7 cellular contexts compared by ENCODE assay signal in genomic region chr2:98569197-98569793, GRCh38. TPM values are rescaled to one million over a fixed set of nuclear protein-coding genes. Genes with fewer than 3 reads are reported as not detected.
DNase-seq lines count a peak whose midpoint lies in the region; ATAC-seq and TF ChIP-seq lines count a peak whose summit lies in the region.

No MANE protein-coding gene starts in this region.

- CTCF ChIA-PET in activated CD4-positive, alpha-beta T cell treated with anti-CD3 and anti-CD28 coated beads, Interleukin-2, amount 10 ng/mL, durations not matched to agents 7 days and 5 days (lab: Charles Lee) = interaction anchor here (0.8 to 1.6 kb wide), 9 partner anchors 9 to 268 kb away, joined by 3 to 5 read pairs (median 4); no protein-coding TSS in a partner anchor

- peak; percentile 75 to 79 for ATAC-seq in naive B cell (ENCODE audit: low read depth in 2 of 2)

- TF ChIP-seq CTCF in GM10266 (IDR thresholded peaks at IDR 0.05; ENCODE audit: control insufficient read depth, insufficient read depth, low read depth, missing control alignments) = peak; percentile 86

- H3K27me3 Mint-ChIP-seq in activated CD4-positive, alpha-beta T cell treated with anti-CD3 and anti-CD28 coated beads, Interleukin-2, amount 10 ng/mL, durations not matched to agents 7 days and 5 days = no peaks in the 10 kb centered on the region
- H3K27me3 Mint-ChIP-seq in naive B cell = no peaks in the 10 kb centered on the region

- H3K4me3 Mint-ChIP-seq in activated CD4-positive, alpha-beta T cell treated with anti-CD3 and anti-CD28 coated beads, Interleukin-2, amount 10 ng/mL, durations not matched to agents 7 days and 5 days = no peak overlapping the region
- H3K4me3 Mint-ChIP-seq in naive B cell = no peak overlapping the region

- DNase-seq in GM10266 (ENCODE audit: extremely low spot score) (peak; percentile 81), HuH-7.5 (ENCODE audit: low spot score) (peak; percentile 92), dermis microvascular lymphatic vessel endothelial cell (ENCODE audit: low read depth in 2 of 2) (peak; percentile 4 to 51), naive B cell (peak; percentile 37), DMS79 treated with DMSO at 0.1 percent for 48 hours (lab: John Stamatoyannopoulos, UW) (no peak)
- peak; percentile 69 for DNase-seq in activated CD4-positive, alpha-beta T cell treated with anti-CD3 and anti-CD28 coated beads, Interleukin-2, amount 10 ng/mL, durations not matched to agents 7 days and 5 days
- DNase-seq in stimulated activated naive CD4-positive, alpha-beta T cell (lab: John Stamatoyannopoulos, UW) = peak; percentile 30 to 74 (median 62)

- POLR2A ChIA-PET in activated CD4-positive, alpha-beta T cell treated with anti-CD3 and anti-CD28 coated beads, Interleukin-2, amount 10 ng/mL, durations not matched to agents 7 days and 5 days (lab: Charles Lee) = interaction anchor here (0.6 kb wide), 1 partner anchor 268 kb away, joined by 5 read pairs; no protein-coding TSS in a partner anchor

- H3K27ac Mint-ChIP-seq in activated CD4-positive, alpha-beta T cell treated with anti-CD3 and anti-CD28 coated beads, Interleukin-2, amount 10 ng/mL, durations not matched to agents 7 days and 5 days = no peak overlapping the region
- no peak overlapping the region for H3K27ac Mint-ChIP-seq in naive B cell

- H3K36me3 Mint-ChIP-seq in activated CD4-positive, alpha-beta T cell treated with anti-CD3 and anti-CD28 coated beads, Interleukin-2, amount 10 ng/mL, durations not matched to agents 7 days and 5 days (ENCODE audit: low read depth) = peaks cover 66% of the 10 kb centered on the region
- peaks cover 4 to 20% of the 10 kb centered on the region in 2 donors for H3K36me3 Mint-ChIP-seq in naive B cell

- no peaks in the 10 kb centered on the region for H3K9me3 Mint-ChIP-seq in activated CD4-positive, alpha-beta T cell treated with anti-CD3 and anti-CD28 coated beads, Interleukin-2, amount 10 ng/mL, durations not matched to agents 7 days and 5 days
- H3K9me3 Mint-ChIP-seq in naive B cell = no peaks in the 10 kb centered on the region

- peaks cover 6% of the 10 kb centered on the region for H3K4me1 Mint-ChIP-seq in activated CD4-positive, alpha-beta T cell treated with anti-CD3 and anti-CD28 coated beads, Interleukin-2, amount 10 ng/mL, durations not matched to agents 7 days and 5 days
- peaks cover 0 to 4% (median 4%) of the 10 kb centered on the region in 3 donors for H3K4me1 Mint-ChIP-seq in naive B cell

RNA-seq across cellular contexts. Expression of gene COA5, which starts 39.0 kb away (rescaled TPM):
- total RNA-seq in activated CD4-positive, alpha-beta T cell treated with anti-CD3 and anti-CD28 coated beads, Interleukin-2, amount 10 ng/mL, durations not matched to agents 7 days and 5 days = 10 to 100 TPM; 21.6 to 25.3 TPM
- total RNA-seq in dermis microvascular lymphatic vessel endothelial cell = 17.2 and 18.0 TPM in 2 replicates
- polyA plus RNA-seq in naive B cell (ENCODE audit: low read depth in 6 of 6) = 10 to 100 TPM; 27.4 to 40.5 (median 36.0) TPM

RNA-seq across cellular contexts. Expression of gene UNC50, which starts 39.1 kb away (rescaled TPM):
- total RNA-seq in activated CD4-positive, alpha-beta T cell treated with anti-CD3 and anti-CD28 coated beads, Interleukin-2, amount 10 ng/mL, durations not matched to agents 7 days and 5 days = 10 to 100 TPM; 25.6 to 31.1 TPM
- total RNA-seq in dermis microvascular lymphatic vessel endothelial cell = 30.2 and 39.1 TPM in 2 replicates
- polyA plus RNA-seq in naive B cell (ENCODE audit: low read depth in 6 of 6) = 10 to 100 TPM; 36.8 to 71.5 (median 49.7) TPM
